Comparison of ENCODE assay signal across 8 cellular contexts in genomic region chr9:121550569-121551512, GRCh38. TPM values are rescaled to one million over a fixed set of nuclear protein-coding genes. Genes with fewer than 3 reads are reported as not detected.
DNase-seq lines count a peak whose midpoint lies in the region; ATAC-seq, FAIRE-seq and TF ChIP-seq lines count a peak whose summit lies in the region.

No MANE protein-coding gene starts in this region.

- H4K91ac ChIP-seq in H1 (replicated peaks; ENCODE audit: insufficient read length, low read length) (no peak overlapping the region), mesenchymal stem cell (ENCODE audit: low read length) (no peak overlapping the region)

- peak overlapping the region in 1 of 2 experiments; percentile 76; a peak in 2 of 4 replicates for H3K4me2 ChIP-seq in H1 (ENCODE audit: insufficient read depth in 1 of 2, low read depth in 2 of 2, low read length in 2 of 2)
- peak overlapping the region; percentile 72 for H3K4me2 ChIP-seq in mesenchymal stem cell (ENCODE audit: low read length, poor library complexity, severe bottlenecking)

- H3K4me1 ChIP-seq in H1 (replicated peaks in 1 of 4; ENCODE audit: control insufficient read depth in 3 of 4, insufficient read depth in 4 of 4, low read length in 3 of 4) (peaks cover 0 to under 1% (median under 1%) of the 10 kb centered on the region in 4 experiments; a peak in 2 of 7 replicates), mesenchymal stem cell (ENCODE audit: control insufficient read depth, insufficient read depth, low read depth, low read length) (peaks cover 14% of the 10 kb centered on the region)

- H3K4ac ChIP-seq in H1 (replicated peaks; ENCODE audit: insufficient read length, low read depth, low read length) (no peak overlapping the region), mesenchymal stem cell (ENCODE audit: low read depth in 1 of 2, low read length in 2 of 2) (peak overlapping the region in 1 of 2 experiments; percentile 39)

- TF ChIP-seq CTCF in GM10266 (IDR thresholded peaks at IDR 0.05; ENCODE audit: control insufficient read depth, insufficient read depth, low read depth, missing control alignments) (peak; percentile 89), H1 (IDR thresholded peaks at IDR 0.05; ENCODE audit: control extremely low read depth in 1 of 3, insufficient read depth in 1 of 3, low read depth in 1 of 3, low read length in 3 of 3) (peak; percentile 87 to 95 (median 89))

- H2AFZ ChIP-seq in H1 (ENCODE audit: low read length) (no peak overlapping the region), mesenchymal stem cell (ENCODE audit: low read depth, low read length) (peak overlapping the region; percentile 60)

- H2BK120ac ChIP-seq in H1 (replicated peaks; ENCODE audit: low read depth, low read length) = no peak overlapping the region
- no peak overlapping the region for H2BK120ac ChIP-seq in mesenchymal stem cell (ENCODE audit: low read depth, low read length)

- peak overlapping the region; percentile 28; the same call in 1 of the 2 replicates for H4K8ac ChIP-seq in H1 (ENCODE audit: extremely low read depth, insufficient read depth, low read length)
- H4K8ac ChIP-seq in mesenchymal stem cell (ENCODE audit: low read length) = peak overlapping the region; percentile 5

- 14% methylated on average over 40 of the region's 40 CpGs; no CpG with 5 or more reads in 1 of the 2 experiments for WGBS in H1 (ENCODE audit: extremely low coverage in 1 of 2, insufficient coverage in 1 of 2, insufficient read length in 1 of 2, insufficient replicate concordance in 2 of 2, low coverage in 1 of 2, low lambda C conversion rate in 2 of 2, missing lambda C conversion rate in 1 of 2), 2 experiments
- WGBS in mesenchymal stem cell = 20% methylated on average over 33 of the region's 40 CpGs

- no peak overlapping the region for H3K9ac ChIP-seq in H1 (replicated peaks in 1 of 4; ENCODE audit: extremely low read depth in 1 of 4, low read depth in 3 of 4, low read length in 3 of 4)
- H3K9ac ChIP-seq in mesenchymal stem cell (ENCODE audit: low read length) = peak overlapping the region; percentile 45

- peaks cover 0 to 2% of the 10 kb centered on the region in 2 experiments for H4K20me1 ChIP-seq in H1 (replicated peaks in 1 of 2; ENCODE audit: control insufficient read depth in 1 of 2, insufficient read depth in 2 of 2, low read length in 2 of 2)

- TF ChIP-seq EP300 in H1 (IDR thresholded peaks at IDR 0.05; ENCODE audit: borderline replicate concordance in 1 of 2, low read depth in 2 of 2, low read length in 2 of 2) = no peak

- FAIRE-seq in H1 (lab: Jason Lieb, UNC) = no peak

- H2BK5ac ChIP-seq in H1 (ENCODE audit: low read depth, low read length) (no peak overlapping the region), mesenchymal stem cell (ENCODE audit: low read depth, low read length, poor library complexity, severe bottlenecking) (no peak overlapping the region)

- peak; percentile 80 to 85 for TF ChIP-seq RAD21 in H1 (IDR thresholded peaks at IDR 0.05 in 1 of 2, conservative IDR thresholded peaks at IDR 0.05 in 1 of 2; ENCODE audit: low read depth in 2 of 2, low read length in 2 of 2)

- H3K9me3 ChIP-seq in H1 (ENCODE audit: insufficient read depth in 2 of 2, low read depth in 1 of 2, low read length in 1 of 2) (no peaks in the 10 kb centered on the region), mesenchymal stem cell (ENCODE audit: control insufficient read depth, low read length) (no peaks in the 10 kb centered on the region)

- H4K5ac ChIP-seq in H1 (ENCODE audit: insufficient read length, low read depth, low read length) = no peak overlapping the region

- H3K79me2 ChIP-seq in H1 (ENCODE audit: control insufficient read depth in 1 of 2, insufficient read depth in 2 of 2, low read length in 2 of 2) = no peaks in the 10 kb centered on the region

- H3K14ac ChIP-seq in H1 (ENCODE audit: insufficient read length) (no peak overlapping the region), mesenchymal stem cell (ENCODE audit: low read length in 2 of 2) (no peak overlapping the region)

- H3K23me2 ChIP-seq in H1 (ENCODE audit: low read depth, low read length) = no peaks in the 10 kb centered on the region; the same call in 1 of the 2 replicates

- H3K23ac ChIP-seq in H1 (ENCODE audit: insufficient read length) (no peak overlapping the region), mesenchymal stem cell (ENCODE audit: low read length in 2 of 2) (no peak overlapping the region)

- TF ChIP-seq POLR2A in H1 (IDR thresholded peaks at IDR 0.05; ENCODE audit: control extremely low read depth in 1 of 2, low read depth in 2 of 2, low read length in 2 of 2) = no peak

- H3K27ac ChIP-seq in H1 (ENCODE audit: low read depth, low read length) (no peak overlapping the region), mesenchymal stem cell (ENCODE audit: low read length, poor library complexity, severe bottlenecking) (no peak overlapping the region)

- H3K27me3 ChIP-seq in H1 (replicated peaks in 1 of 4; ENCODE audit: control insufficient read depth in 3 of 4, extremely low read depth in 1 of 4, insufficient read depth in 3 of 4, low read length in 3 of 4) (peaks cover 0 to 8% (median 2%) of the 10 kb centered on the region in 4 experiments; a peak in 4 of 7 replicates), mesenchymal stem cell (ENCODE audit: control insufficient read depth in 1 of 2, insufficient read depth in 1 of 2, low read length in 2 of 2) (peaks cover 4 to 44% of the 10 kb centered on the region in 2 experiments)

- H2AK5ac ChIP-seq in H1 (ENCODE audit: low read depth, low read length) (no peak overlapping the region; the same call in 1 of the 2 replicates), mesenchymal stem cell (ENCODE audit: low read length, severe bottlenecking) (no peak overlapping the region)

- DNase-seq in GM10266 (ENCODE audit: extremely low spot score) (peak; percentile 80), NCI-H748 (lab: John Stamatoyannopoulos, UW; ENCODE audit: unreplicated experiment) (peak; percentile 76), H1 (ENCODE audit: low read depth in 1 of 2, low spot score in 2 of 2) (peak; percentile 61 to 98), mesenchymal stem cell (peak; percentile 71), cortex of kidney (lab: John Stamatoyannopoulos, UW) (no peak)
- peak; percentile 91 for DNase-seq in activated CD8-positive, alpha-beta memory T cell treated with anti-CD3 and anti-CD28 coated beads for 24 hours
- DNase-seq in stimulated activated CD8-positive, alpha-beta memory T cell treated with anti-CD3 and anti-CD28 coated beads, Interleukin-15, amount 100 ng/mL, for 1 hour (ENCODE audit: low read depth) = peak; percentile 35

- H3K18ac ChIP-seq in H1 (ENCODE audit: extremely low read depth, low read length) (no peak overlapping the region), mesenchymal stem cell (ENCODE audit: low read depth in 1 of 2, low read length in 2 of 2) (peak overlapping the region; percentile 32 to 59)

- peak; percentile 74 for ATAC-seq in HG03342 (IDR thresholded peaks at IDR 0.05; ENCODE audit: unreplicated experiment)

- H3K79me1 ChIP-seq in H1 (ENCODE audit: low read depth, low read length) (no peaks in the 10 kb centered on the region), mesenchymal stem cell (replicated peaks; ENCODE audit: low read length, poor library complexity, severe bottlenecking) (no peaks in the 10 kb centered on the region)

- no peak overlapping the region for H3K56ac ChIP-seq in H1 (replicated peaks; ENCODE audit: insufficient read length, low read depth, low read length)

- CTCF ChIA-PET in H1 (lab: Charles Lee; ENCODE audit: partially characterized antibody) = interaction anchor here (0.6 to 6.6 kb wide), 30 partner anchors 9 to 505 kb away, joined by 3 to 55 read pairs (median 4); no protein-coding TSS in a partner anchor

- no peak overlapping the region for H2BK20ac ChIP-seq in H1 (ENCODE audit: low read length)

- POLR2A ChIA-PET in H1 (lab: Charles Lee; ENCODE audit: partially characterized antibody) = interaction anchor here (0.6 to 1.3 kb wide), 2 partner anchors 26 to 120 kb away, joined by 3 read pairs; no protein-coding TSS in a partner anchor

- H2BK12ac ChIP-seq in H1 (ENCODE audit: low read depth, low read length) (no peak overlapping the region), mesenchymal stem cell (ENCODE audit: low read length in 2 of 2) (no peak overlapping the region)

- H3K4me3 ChIP-seq in H1 (ENCODE audit: extremely low read depth in 1 of 4, insufficient read depth in 2 of 4, low read depth in 3 of 4, low read length in 4 of 4) (peak overlapping the region in 3 of 4 experiments; percentile 17 to 55 (median 32); a peak in 6 of 8 replicates), mesenchymal stem cell (ENCODE audit: insufficient read depth in 1 of 2, low read depth in 1 of 2, low read length in 2 of 2) (peak overlapping the region; percentile 22 to 61)

- no peaks in the 10 kb centered on the region for H3K36me3 ChIP-seq in H1 (ENCODE audit: control insufficient read depth in 2 of 4, insufficient read depth in 4 of 4, low read length in 3 of 4)
- H3K36me3 ChIP-seq in mesenchymal stem cell (ENCODE audit: control insufficient read depth in 1 of 2, insufficient read depth in 2 of 2, low read depth in 1 of 2, low read length in 2 of 2) = no peaks in the 10 kb centered on the region

- H2BK15ac ChIP-seq in H1 (ENCODE audit: low read length) (no peak overlapping the region), mesenchymal stem cell (ENCODE audit: low read depth, poor library complexity, severe bottlenecking) (peak overlapping the region; percentile 18)

TF ChIP-seq in H1, 55 proteins besides CTCF, POLR2A, EP300 and RAD21 (continues in another document):
- no peak for TF ChIP-seq CEBPB (IDR thresholded peaks at IDR 0.05; ENCODE audit: low read depth, low read length)
- TF ChIP-seq CHD2 (IDR thresholded peaks at IDR 0.05; ENCODE audit: low read length) = no peak

RNA-seq across cellular contexts. Expression of gene GGTA1, which starts 51.2 kb away (rescaled TPM):
- not detected in 2 replicates for total RNA-seq in H1 (2021; fragmentation: NEBNext Ultra II Directional; extraction: Animal tissue kit (Norgen Biotek cat#: 25700))
- not detected in 2 replicates for polyA plus RNA-seq in H1 (2011; rRNA removed)
- polyA plus RNA-seq in H1 (2011; cell fraction: cytosol; rRNA removed) = not detected
- polyA plus RNA-seq in H1 (2011; cell fraction: nucleus; rRNA removed) = not detected
- not detected in 4 replicates for polyA plus RNA-seq in H1 (2012, experiment 1 of 2)
- not detected for polyA plus RNA-seq in H1 (2012, experiment 2 of 2)
- not detected for polyA plus RNA-seq in H1 (2013, experiment 1 of 2)
- not detected for polyA plus RNA-seq in H1 (2013, experiment 2 of 2)
- not detected in 2 replicates for polyA minus RNA-seq in H1 (2011; rRNA and poly(A)+ RNA removed)
- not detected for polyA minus RNA-seq in H1 (2011; cell fraction: cytosol; rRNA and poly(A)+ RNA removed)
- polyA minus RNA-seq in H1 (2011; cell fraction: nucleus; rRNA and poly(A)+ RNA removed) = not detected
- not detected for polyA plus RNA-seq in mesenchymal stem cell (2013, experiment 1 of 2)
- not detected for polyA plus RNA-seq in mesenchymal stem cell (2013, experiment 2 of 2)
